ENCODE assay signal across 8 cellular contexts in the genomic region with DNA sequence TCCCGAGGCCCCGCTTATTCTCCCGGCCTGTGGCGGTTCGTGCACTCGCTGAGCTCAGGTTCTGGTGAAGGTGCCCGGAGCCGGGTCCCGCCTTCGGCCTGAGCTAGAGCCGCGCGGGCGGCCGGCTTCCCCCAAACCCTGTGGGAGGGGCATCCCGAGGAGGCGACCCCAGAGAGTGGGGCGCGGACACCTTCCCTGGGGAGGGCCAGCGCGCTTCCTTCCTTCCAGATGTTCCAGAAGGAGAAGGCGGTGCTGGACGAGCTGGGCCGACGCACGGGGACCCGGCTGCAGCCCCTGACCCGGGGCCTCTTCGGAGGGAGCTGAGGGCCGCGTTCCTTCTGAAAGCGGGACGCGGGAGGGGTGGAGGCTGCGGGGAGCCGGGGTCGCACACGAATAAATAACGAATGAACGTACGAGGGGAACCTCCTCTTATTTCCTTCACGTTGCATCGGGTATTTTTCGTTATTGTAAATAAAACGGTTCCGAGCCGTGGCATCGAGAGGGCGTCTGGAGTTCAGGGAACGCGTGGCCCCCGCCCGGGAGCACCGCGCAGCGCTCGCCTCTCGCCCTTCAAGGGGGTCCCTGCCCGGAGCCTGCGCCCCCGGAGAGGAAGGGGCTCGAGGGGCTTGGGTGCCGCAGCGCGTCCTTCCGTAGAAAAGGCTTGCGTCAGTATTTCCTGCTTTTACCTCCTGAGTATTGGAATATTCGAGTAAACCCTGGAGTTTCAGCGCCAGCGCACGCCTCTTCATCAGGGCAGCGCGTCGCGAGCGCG. TPM values are rescaled to one million over a fixed set of nuclear protein-coding genes. Genes with fewer than 3 reads are reported as not detected.
DNase-seq lines count a peak whose midpoint lies in the region; ATAC-seq and TF ChIP-seq lines count a peak whose summit lies in the region.

No MANE protein-coding gene starts in this region.

- peak overlapping the region; percentile 81 to 84 (median 82) for H3K4me3 Mint-ChIP-seq in CD4-positive, CD25-positive, alpha-beta regulatory T cell
- H3K4me3 Mint-ChIP-seq in T-helper 17 cell, result peak overlapping the region; percentile 83

- H3K36me3 Mint-ChIP-seq in CD4-positive, CD25-positive, alpha-beta regulatory T cell, result no peaks in the 10 kb centered on the region
- H3K36me3 Mint-ChIP-seq in T-helper 17 cell (ENCODE audit: low read depth), result no peaks in the 10 kb centered on the region

- no peak overlapping the region for H3K27ac Mint-ChIP-seq in CD4-positive, CD25-positive, alpha-beta regulatory T cell
- H3K27ac Mint-ChIP-seq in T-helper 17 cell, result no peak overlapping the region

- peak overlapping the region; percentile 82 for H3K4me2 ChIP-seq in osteoblast (ENCODE audit: insufficient read depth, low read length)

- no peaks in the 10 kb centered on the region for H3K9me3 ChIP-seq in CD4-positive, CD25-positive, alpha-beta regulatory T cell (ENCODE audit: control insufficient read depth in 2 of 2, low read length in 2 of 2)
- H3K9me3 ChIP-seq in T-helper 17 cell (ENCODE audit: control insufficient read depth, low read length, poor library complexity, severe bottlenecking), result no peaks in the 10 kb centered on the region
- H3K9me3 ChIP-seq in osteoblast (ENCODE audit: low read depth, low read length), result no peaks in the 10 kb centered on the region

- H4K20me1 ChIP-seq in osteoblast (ENCODE audit: insufficient read depth, low read length), result no peaks in the 10 kb centered on the region

- no peak for TF ChIP-seq CTCF in fibroblast of the aortic adventitia (IDR thresholded peaks at IDR 0.05; ENCODE audit: insufficient read depth, low read length)
- no peak for TF ChIP-seq CTCF in osteoblast (IDR thresholded peaks at IDR 0.05; ENCODE audit: extremely low read depth, low read depth, low read length)

- DNase-seq in CD4-positive, CD25-positive, alpha-beta regulatory T cell, result no peak
- DNase-seq in T-helper 17 cell (no peak), fibroblast of the aortic adventitia (ENCODE audit: low read depth) (no peak), osteoblast (ENCODE audit: insufficient read length, low spot score, missing footprints) (peak; percentile 75), OCI-M1 (lab: John Stamatoyannopoulos, UW) (no peak)

- H3K9me3 Mint-ChIP-seq in CD4-positive, CD25-positive, alpha-beta regulatory T cell, result peaks cover 0 to 3% (median 0%) of the 10 kb centered on the region in 7 donors

- H3K27ac ChIP-seq in CD4-positive, CD25-positive, alpha-beta regulatory T cell (ENCODE audit: insufficient read depth, low read length, poor library complexity, severe bottlenecking), result no peak overlapping the region
- no peak overlapping the region for H3K27ac ChIP-seq in osteoblast (ENCODE audit: low read depth, low read length)

- ATAC-seq in CD4-positive, CD25-positive, alpha-beta regulatory T cell (ENCODE audit: low read depth in 2 of 2), result no peak
- ATAC-seq in T-helper 17 cell (peak; percentile 33), GM19328 (IDR thresholded peaks at IDR 0.05; ENCODE audit: unreplicated experiment) (no peak), HG03378 (IDR thresholded peaks at IDR 0.05; ENCODE audit: unreplicated experiment) (no peak), GM19351 (IDR thresholded peaks at IDR 0.05; ENCODE audit: unreplicated experiment) (no peak)

- peak overlapping the region; percentile 78 for H2AFZ ChIP-seq in osteoblast (ENCODE audit: low read length)

- peak overlapping the region; percentile 32 for H3K4me3 ChIP-seq in CD4-positive, CD25-positive, alpha-beta regulatory T cell (ENCODE audit: low read depth, low read length)
- H3K4me3 ChIP-seq in fibroblast of the aortic adventitia (ENCODE audit: low read depth, low read length) (peak overlapping the region; percentile 42), osteoblast (ENCODE audit: insufficient read depth, low read length) (peak overlapping the region; percentile 68)

- no peaks in the 10 kb centered on the region for H3K27me3 Mint-ChIP-seq in CD4-positive, CD25-positive, alpha-beta regulatory T cell
- no peaks in the 10 kb centered on the region for H3K27me3 Mint-ChIP-seq in T-helper 17 cell

- no peaks in the 10 kb centered on the region for H3K36me3 ChIP-seq in CD4-positive, CD25-positive, alpha-beta regulatory T cell (ENCODE audit: control insufficient read depth, insufficient read depth, low read length)
- H3K36me3 ChIP-seq in osteoblast (ENCODE audit: insufficient read depth, low read length), result peaks cover 3% of the 10 kb centered on the region

- no peaks in the 10 kb centered on the region for H3K79me2 ChIP-seq in osteoblast (ENCODE audit: insufficient read depth, low read length)

- H3K4me1 ChIP-seq in CD4-positive, CD25-positive, alpha-beta regulatory T cell (ENCODE audit: control insufficient read depth, insufficient read depth, low read length, poor library complexity, severe bottlenecking), result peaks cover 10% of the 10 kb centered on the region
- peaks cover 17% of the 10 kb centered on the region for H3K4me1 ChIP-seq in osteoblast (ENCODE audit: insufficient read depth, low read length)

- peaks cover 2% of the 10 kb centered on the region for H3K27me3 ChIP-seq in CD4-positive, CD25-positive, alpha-beta regulatory T cell (ENCODE audit: control insufficient read depth, insufficient read depth, low read length)
- H3K27me3 ChIP-seq in osteoblast (ENCODE audit: insufficient read depth, low read length), result peaks cover 2% of the 10 kb centered on the region

- H3K4me1 Mint-ChIP-seq in CD4-positive, CD25-positive, alpha-beta regulatory T cell, result peaks cover 0 to 18% (median 3%) of the 10 kb centered on the region in 4 donors
- peaks cover 2% of the 10 kb centered on the region for H3K4me1 Mint-ChIP-seq in T-helper 17 cell

RNA-seq across cellular contexts. Expression of a gene that starts 11.4 kb away (rescaled TPM):
- 10.9 TPM for total RNA-seq in CD4-positive, CD25-positive, alpha-beta regulatory T cell
- polyA plus RNA-seq in CD4-positive, CD25-positive, alpha-beta regulatory T cell, result 10 to 100 TPM; 13.6 to 18.3 (median 15.4) TPM
- total RNA-seq in T-helper 17 cell (10 to 100 TPM in 1 of 2 donors, 1 to 10 TPM in 1; 5.2 to 11.2 TPM), fibroblast of the aortic adventitia (ENCODE audit: low replicate concordance) (16.5 and 22.4 TPM in 2 replicates), osteoblast (12.4 and 18.8 TPM in 2 replicates)

RNA-seq across cellular contexts. Expression of a gene that starts 12.1 kb away (rescaled TPM):
- 139 TPM for total RNA-seq in CD4-positive, CD25-positive, alpha-beta regulatory T cell
- polyA plus RNA-seq in CD4-positive, CD25-positive, alpha-beta regulatory T cell, result 10 to 100 TPM; 30.7 to 47.2 (median 44.8) TPM
- 100 to 1,000 TPM; 114 to 120 TPM for total RNA-seq in T-helper 17 cell
- 66.4 and 77.4 TPM in 2 replicates for total RNA-seq in fibroblast of the aortic adventitia (ENCODE audit: low replicate concordance)
- 63.6 and 64.8 TPM in 2 replicates for total RNA-seq in osteoblast

RNA-seq across cellular contexts. Expression of a gene that starts 26.2 kb away (rescaled TPM):
- 5.2 TPM for total RNA-seq in CD4-positive, CD25-positive, alpha-beta regulatory T cell
- polyA plus RNA-seq in CD4-positive, CD25-positive, alpha-beta regulatory T cell, result under 1 TPM; 0.64 to 0.96 (median 0.83) TPM
- 1 to 10 TPM; 3.2 to 5.9 TPM for total RNA-seq in T-helper 17 cell
- 3.6 and 10.2 TPM in 2 replicates for total RNA-seq in fibroblast of the aortic adventitia (ENCODE audit: low replicate concordance)
- 2.2 and 3.2 TPM in 2 replicates for total RNA-seq in osteoblast

RNA-seq across cellular contexts. Expression of a gene that starts 26.5 kb away (rescaled TPM):
- 64.5 TPM for total RNA-seq in CD4-positive, CD25-positive, alpha-beta regulatory T cell
- polyA plus RNA-seq in CD4-positive, CD25-positive, alpha-beta regulatory T cell, result 10 to 100 TPM in 2 of 4 donors, 1 to 10 TPM in 2; 5.3 to 13.7 (median 9.5) TPM
- total RNA-seq in T-helper 17 cell (10 to 100 TPM; 53.5 to 59.5 TPM), fibroblast of the aortic adventitia (ENCODE audit: low replicate concordance) (27.8 and 40.3 TPM in 2 replicates), osteoblast (19.2 and 23.0 TPM in 2 replicates)
